Comparison of ENCODE assay signal across 8 cellular contexts in the genomic region with DNA sequence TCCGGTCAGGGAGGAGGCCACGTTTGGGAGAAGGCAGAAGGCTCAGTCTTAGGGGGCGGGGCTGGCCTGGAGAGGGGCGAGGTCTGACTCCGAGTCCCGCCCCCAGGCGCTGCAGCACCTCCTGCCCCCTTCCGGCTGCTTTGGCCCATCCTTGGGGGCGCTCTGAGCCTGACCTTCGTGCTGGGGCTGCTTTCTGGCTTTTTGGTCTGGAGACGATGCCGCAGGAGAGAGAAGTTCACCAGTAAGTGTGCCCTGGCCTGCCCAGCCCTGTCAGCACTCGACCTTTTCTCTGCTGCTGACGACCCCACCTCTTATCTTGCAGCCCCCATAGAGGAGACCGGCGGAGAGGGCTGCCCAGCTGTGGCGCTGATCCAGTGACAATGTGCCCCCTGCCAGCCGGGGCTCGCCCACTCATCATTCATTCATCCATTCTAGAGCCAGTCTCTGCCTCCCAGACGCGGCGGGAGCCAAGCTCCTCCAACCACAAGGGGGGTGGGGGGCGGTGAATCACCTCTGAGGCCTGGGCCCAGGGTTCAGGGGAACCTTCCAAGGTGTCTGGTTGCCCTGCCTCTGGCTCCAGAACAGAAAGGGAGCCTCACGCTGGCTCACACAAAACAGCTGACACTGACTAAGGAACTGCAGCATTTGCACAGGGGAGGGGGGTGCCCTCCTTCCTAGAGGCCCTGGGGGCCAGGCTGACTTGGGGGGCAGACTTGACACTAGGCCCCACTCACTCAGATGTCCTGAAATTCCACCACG. TPM values are rescaled to one million over a fixed set of nuclear protein-coding genes. Genes with fewer than 3 reads are reported as not detected.
DNase-seq lines count a peak whose midpoint lies in the region; ATAC-seq and TF ChIP-seq lines count a peak whose summit lies in the region.

No MANE protein-coding gene starts in this region.

- peaks cover 55% of the 10 kb centered on the region for H3K4me1 Mint-ChIP-seq in activated CD4-positive, alpha-beta T cell treated with anti-CD3 and anti-CD28 coated beads, Interleukin-2, amount 10 ng/mL, durations not matched to agents 7 days and 5 days

- intact Hi-C loops in right lobe of liver (cut with DNase I), result no loop called here

- H3K36me3 ChIP-seq in right lobe of liver, result peaks cover 0 to 6% (median 0%) of the 10 kb centered on the region in 4 donors

- DNase-seq in NCI-H146 (lab: John Stamatoyannopoulos, UW), result peak; percentile 65
- DNase-seq in NCI-H146 treated with DMSO at 0.1 percent for 48 hours (lab: John Stamatoyannopoulos, UW; ENCODE audit: unreplicated experiment), result no peak
- DNase-seq in NCI-H345 (lab: John Stamatoyannopoulos, UW), result peak; percentile 70
- DNase-seq in activated CD4-positive, alpha-beta T cell treated with anti-CD3 and anti-CD28 coated beads, Interleukin-2, amount 10 ng/mL, durations not matched to agents 7 days and 5 days, result peak; percentile 72
- DNase-seq in coronary artery (ENCODE audit: low spot score), result peak; percentile 85
- DNase-seq in right lobe of liver, result peak; percentile 80 to 88 (median 83)
- peak; percentile 82 to 91 for DNase-seq in stimulated activated CD4-positive, alpha-beta T cell treated with anti-CD3 and anti-CD28 coated beads, Interleukin-4, amount 100 ng/mL, for 48 hours (ENCODE audit: low read depth in 2 of 2)

- no peak for TF ChIP-seq POLR2A in right lobe of liver (IDR thresholded peaks at IDR 0.05)

- H3K4me1 ChIP-seq in right lobe of liver, result peaks cover 0 to 28% (median 14%) of the 10 kb centered on the region in 4 donors

- H3K27ac ChIP-seq in coronary artery (peak overlapping the region; percentile 96 to 100), right lobe of liver (peak overlapping the region; percentile 84 to 95 (median 91))

- ATAC-seq in right lobe of liver (peak; percentile 41 to 52 (median 46)), HG03520 (IDR thresholded peaks at IDR 0.05; ENCODE audit: unreplicated experiment) (no peak)

- H3K27me3 Mint-ChIP-seq in activated CD4-positive, alpha-beta T cell treated with anti-CD3 and anti-CD28 coated beads, Interleukin-2, amount 10 ng/mL, durations not matched to agents 7 days and 5 days, result peaks cover 13% of the 10 kb centered on the region

- 9% methylated on average over 11 of the region's 25 CpGs for WGBS in right lobe of liver (ENCODE audit: insufficient coverage, low coverage, low lambda C conversion rate, missing lambda C conversion rate)

- no peaks in the 10 kb centered on the region for H3K9me3 ChIP-seq in right lobe of liver

- peaks cover 14% of the 10 kb centered on the region for H3K36me3 Mint-ChIP-seq in activated CD4-positive, alpha-beta T cell treated with anti-CD3 and anti-CD28 coated beads, Interleukin-2, amount 10 ng/mL, durations not matched to agents 7 days and 5 days (ENCODE audit: low read depth)

- CTCF ChIA-PET in activated CD4-positive, alpha-beta T cell treated with anti-CD3 and anti-CD28 coated beads, Interleukin-2, amount 10 ng/mL, durations not matched to agents 7 days and 5 days (lab: Charles Lee), result interaction anchor here (0.6 to 8.0 kb wide), 13 partner anchors 10 to 179 kb away, joined by 3 to 90 read pairs (median 4); a partner anchor contains a TSS

- H3K4me3 Mint-ChIP-seq in activated CD4-positive, alpha-beta T cell treated with anti-CD3 and anti-CD28 coated beads, Interleukin-2, amount 10 ng/mL, durations not matched to agents 7 days and 5 days, result peak overlapping the region; percentile 84

- no peaks in the 10 kb centered on the region for H3K27me3 ChIP-seq in right lobe of liver

- H3K9me3 Mint-ChIP-seq in activated CD4-positive, alpha-beta T cell treated with anti-CD3 and anti-CD28 coated beads, Interleukin-2, amount 10 ng/mL, durations not matched to agents 7 days and 5 days, result no peaks in the 10 kb centered on the region

- H3K27ac Mint-ChIP-seq in activated CD4-positive, alpha-beta T cell treated with anti-CD3 and anti-CD28 coated beads, Interleukin-2, amount 10 ng/mL, durations not matched to agents 7 days and 5 days, result peak overlapping the region; percentile 95

- POLR2A ChIA-PET in activated CD4-positive, alpha-beta T cell treated with anti-CD3 and anti-CD28 coated beads, Interleukin-2, amount 10 ng/mL, durations not matched to agents 7 days and 5 days (lab: Charles Lee), result interaction anchor here (0.9 kb wide), 1 partner anchor 38 kb away, joined by 5 read pairs; no protein-coding TSS in a partner anchor

- TF ChIP-seq CTCF in coronary artery (IDR thresholded peaks at IDR 0.05) (no peak), right lobe of liver (IDR thresholded peaks at IDR 0.05) (peak in 3 of 4 donors; percentile 32 to 37 (median 37))

- peak overlapping the region; percentile 97 for H3K4me3 ChIP-seq in coronary artery
- peak overlapping the region; percentile 64 to 84 (median 74) for H3K4me3 ChIP-seq in right lobe of liver

RNA-seq across cellular contexts. Expression of a gene that starts 1.5 kb away (rescaled TPM):
- 1 to 10 TPM; 1.8 to 2.1 TPM for total RNA-seq in activated CD4-positive, alpha-beta T cell treated with anti-CD3 and anti-CD28 coated beads, Interleukin-2, amount 10 ng/mL, durations not matched to agents 7 days and 5 days
- 100 to 1,000 TPM in 3 of 6 experiments, 10 to 100 TPM in 1, 1 to 10 TPM in 2; 5.2 to 284 (median 69.4) TPM for total RNA-seq in right lobe of liver

RNA-seq across cellular contexts. Expression of a gene that starts 2.1 kb away (rescaled TPM):
- 10 to 100 TPM; 38.3 to 44.1 TPM for total RNA-seq in activated CD4-positive, alpha-beta T cell treated with anti-CD3 and anti-CD28 coated beads, Interleukin-2, amount 10 ng/mL, durations not matched to agents 7 days and 5 days
- total RNA-seq in right lobe of liver, result 10 to 100 TPM in 5 of 6 experiments, 1 to 10 TPM in 1; 9.7 to 14.6 (median 12.1) TPM

RNA-seq across cellular contexts. Expression of a gene that starts 2.2 kb away (rescaled TPM):
- 10 to 100 TPM; 49.5 to 58.4 TPM for total RNA-seq in activated CD4-positive, alpha-beta T cell treated with anti-CD3 and anti-CD28 coated beads, Interleukin-2, amount 10 ng/mL, durations not matched to agents 7 days and 5 days
- 10 to 100 TPM in 2 of 6 experiments, 1 to 10 TPM in 4; 7.7 to 15.7 (median 9.7) TPM for total RNA-seq in right lobe of liver

RNA-seq across cellular contexts. Expression of a gene that starts 3.6 kb away (rescaled TPM):
- total RNA-seq in activated CD4-positive, alpha-beta T cell treated with anti-CD3 and anti-CD28 coated beads, Interleukin-2, amount 10 ng/mL, durations not matched to agents 7 days and 5 days, result not detected
- 1 to 10 TPM in 1 of 6 experiments, not detected in 5; 2.9 TPM for total RNA-seq in right lobe of liver

RNA-seq across cellular contexts. Expression of a gene that starts 8.9 kb away (rescaled TPM):
- not detected for total RNA-seq in activated CD4-positive, alpha-beta T cell treated with anti-CD3 and anti-CD28 coated beads, Interleukin-2, amount 10 ng/mL, durations not matched to agents 7 days and 5 days
- total RNA-seq in right lobe of liver, result 1 to 10 TPM in 2 of 6 experiments, under 1 TPM in 4; 0.25 to 1.7 (median 0.92) TPM
